ENCODE assay signal across 1 cellular context in the genomic region with DNA sequence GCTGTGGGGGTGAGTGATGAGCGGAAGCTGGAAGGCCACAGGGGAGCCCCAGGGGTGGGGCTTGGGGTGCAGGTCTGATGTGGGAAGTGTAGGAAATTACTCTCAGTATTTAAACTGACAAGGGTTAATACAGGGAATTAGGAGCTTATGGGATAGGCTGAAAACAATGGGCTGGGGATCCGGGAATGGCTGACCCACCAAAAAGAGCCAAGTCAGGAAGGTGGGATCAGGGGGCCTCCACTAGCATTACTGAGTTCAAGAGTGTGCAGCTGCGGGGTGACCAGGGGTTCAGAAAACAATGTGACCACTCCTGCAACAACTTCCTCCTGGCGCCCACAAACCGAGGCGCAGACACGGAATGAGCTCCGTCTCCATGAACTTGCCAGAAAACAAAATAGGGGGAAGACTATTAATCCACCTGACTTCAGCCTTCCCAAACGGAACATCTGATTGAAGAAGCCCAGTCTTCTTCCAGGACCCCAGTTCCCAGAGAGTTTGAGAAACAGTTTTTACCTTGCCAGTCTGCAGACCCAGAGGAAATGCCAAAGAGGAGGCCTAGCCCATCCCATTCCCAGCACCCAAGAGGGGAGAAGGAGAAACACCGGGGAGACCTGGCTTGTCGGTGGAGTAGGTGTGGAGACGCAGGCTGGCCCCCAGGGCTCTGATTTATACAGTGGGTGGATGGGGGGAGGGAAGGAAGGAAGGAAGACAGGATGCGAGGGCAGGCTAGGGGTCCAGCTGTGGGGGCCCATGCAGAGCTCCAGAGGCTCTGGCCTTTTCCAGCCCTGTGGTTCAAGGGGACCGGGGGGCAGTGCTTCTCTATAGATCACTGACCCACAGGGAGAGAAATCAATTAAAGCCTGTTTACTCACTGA.
TF ChIP-seq lines count a peak whose summit lies in the region.

No MANE protein-coding gene starts in this region.

TF ChIP-seq in K562, 482 proteins besides CTCF, POLR2A, EP300 and RAD21 (continued from another document):
- TF ChIP-seq, protein P1, sequence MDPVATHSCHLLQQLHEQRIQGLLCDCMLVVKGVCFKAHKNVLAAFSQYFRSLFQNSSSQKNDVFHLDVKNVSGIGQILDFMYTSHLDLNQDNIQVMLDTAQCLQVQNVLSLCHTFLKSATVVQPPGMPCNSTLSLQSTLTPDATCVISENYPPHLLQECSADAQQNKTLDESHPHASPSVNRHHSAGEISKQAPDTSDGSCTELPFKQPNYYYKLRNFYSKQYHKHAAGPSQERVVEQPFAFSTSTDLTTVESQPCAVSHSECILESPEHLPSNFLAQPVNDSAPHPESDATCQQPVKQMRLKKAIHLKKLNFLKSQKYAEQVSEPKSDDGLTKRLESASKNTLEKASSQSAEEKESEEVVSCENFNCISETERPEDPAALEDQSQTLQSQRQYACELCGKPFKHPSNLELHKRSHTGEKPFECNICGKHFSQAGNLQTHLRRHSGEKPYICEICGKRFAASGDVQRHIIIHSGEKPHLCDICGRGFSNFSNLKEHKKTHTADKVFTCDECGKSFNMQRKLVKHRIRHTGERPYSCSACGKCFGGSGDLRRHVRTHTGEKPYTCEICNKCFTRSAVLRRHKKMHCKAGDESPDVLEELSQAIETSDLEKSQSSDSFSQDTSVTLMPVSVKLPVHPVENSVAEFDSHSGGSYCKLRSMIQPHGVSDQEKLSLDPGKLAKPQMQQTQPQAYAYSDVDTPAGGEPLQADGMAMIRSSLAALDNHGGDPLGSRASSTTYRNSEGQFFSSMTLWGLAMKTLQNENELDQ (CRISPR knock-in tag; IDR thresholded peaks at IDR 0.05; ENCODE audit: borderline replicate concordance): no peak
- TF ChIP-seq HOXB6 (CRISPR knock-in tag; IDR thresholded peaks at IDR 0.05; ENCODE audit: borderline replicate concordance) (no peak), ZNF274 (IDR thresholded peaks at IDR 0.05; ENCODE audit: borderline replicate concordance, low read depth, low read length) (no peak), ETV1 (tag; conservative IDR thresholded peaks at IDR 0.05; ENCODE audit: low read depth) (no peak), ASH1L (IDR thresholded peaks at IDR 0.05; ENCODE audit: borderline replicate concordance, low read depth, partially characterized antibody) (no peak), DMBX1 (CRISPR knock-in tag; IDR thresholded peaks at IDR 0.05; ENCODE audit: borderline replicate concordance) (no peak), PML (IDR thresholded peaks at IDR 0.05; ENCODE audit: low read length) (no peak), ZNF507 (tag; conservative IDR thresholded peaks at IDR 0.05) (no peak), NR1H2 (CRISPR knock-in tag; IDR thresholded peaks at IDR 0.05) (no peak), KLF16 (IDR thresholded peaks at IDR 0.05) (no peak), ELF2 (CRISPR knock-in tag; IDR thresholded peaks at IDR 0.05) (no peak), SUPT5H (IDR thresholded peaks at IDR 0.05) (no peak), ZNF124 (CRISPR knock-in tag; IDR thresholded peaks at IDR 0.05) (no peak), ZNF316 (IDR thresholded peaks at IDR 0.05) (no peak), NFXL1 (CRISPR knock-in tag; IDR thresholded peaks at IDR 0.05) (no peak)
- TF ChIP-seq, protein P2, sequence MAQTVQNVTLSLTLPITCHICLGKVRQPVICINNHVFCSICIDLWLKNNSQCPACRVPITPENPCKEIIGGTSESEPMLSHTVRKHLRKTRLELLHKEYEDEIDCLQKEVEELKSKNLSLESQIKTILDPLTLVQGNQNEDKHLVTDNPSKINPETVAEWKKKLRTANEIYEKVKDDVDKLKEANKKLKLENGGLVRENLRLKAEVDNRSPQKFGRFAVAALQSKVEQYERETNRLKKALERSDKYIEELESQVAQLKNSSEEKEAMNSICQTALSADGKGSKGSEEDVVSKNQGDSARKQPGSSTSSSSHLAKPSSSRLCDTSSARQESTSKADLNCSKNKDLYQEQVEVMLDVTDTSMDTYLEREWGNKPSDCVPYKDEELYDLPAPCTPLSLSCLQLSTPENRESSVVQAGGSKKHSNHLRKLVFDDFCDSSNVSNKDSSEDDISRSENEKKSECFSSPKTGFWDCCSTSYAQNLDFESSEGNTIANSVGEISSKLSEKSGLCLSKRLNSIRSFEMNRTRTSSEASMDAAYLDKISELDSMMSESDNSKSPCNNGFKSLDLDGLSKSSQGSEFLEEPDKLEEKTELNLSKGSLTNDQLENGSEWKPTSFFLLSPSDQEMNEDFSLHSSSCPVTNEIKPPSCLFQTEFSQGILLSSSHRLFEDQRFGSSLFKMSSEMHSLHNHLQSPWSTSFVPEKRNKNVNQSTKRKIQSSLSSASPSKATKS (CRISPR knock-in tag; IDR thresholded peaks at IDR 0.05): no peak
